ENCODE assay signal across 8 cellular contexts in the genomic region with DNA sequence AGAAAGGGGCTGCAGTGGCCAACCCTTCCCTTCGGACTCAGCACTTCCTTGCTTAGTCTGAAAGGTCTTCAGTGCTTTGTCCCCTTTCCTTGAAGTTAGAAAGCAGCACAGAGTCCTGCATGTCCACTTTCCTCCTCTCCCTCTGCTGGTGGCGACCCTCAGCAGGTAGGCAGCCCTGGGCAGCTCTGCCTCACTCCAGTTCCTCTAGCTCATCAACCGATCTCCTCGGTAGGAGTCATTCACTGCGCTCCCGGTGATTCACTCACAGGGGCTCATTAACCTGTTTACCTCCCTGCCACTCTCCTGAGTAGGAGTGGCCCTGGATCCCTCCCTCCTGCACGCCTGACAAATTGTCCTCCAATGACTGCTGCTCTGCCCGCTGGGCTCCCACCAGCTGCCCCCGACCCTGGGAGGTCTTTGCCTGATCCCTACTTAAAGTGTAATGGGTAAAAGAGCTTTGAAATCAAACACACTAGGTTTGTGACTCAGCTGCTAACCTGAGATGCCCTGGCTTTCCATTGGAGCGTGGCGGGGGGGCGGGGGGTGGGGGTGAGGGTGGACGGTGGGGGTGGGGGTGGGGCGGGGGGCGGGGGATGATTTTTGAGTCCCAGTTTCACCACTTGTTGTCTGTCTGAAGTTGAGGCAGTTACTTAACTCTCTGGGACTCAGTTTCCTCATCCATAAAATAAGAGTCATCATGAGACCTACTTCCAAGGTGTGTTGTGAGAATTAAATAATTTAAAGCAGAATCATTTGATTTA. TPM values are rescaled to one million over a fixed set of nuclear protein-coding genes. Genes with fewer than 3 reads are reported as not detected.
DNase-seq lines count a peak whose midpoint lies in the region; ATAC-seq and TF ChIP-seq lines count a peak whose summit lies in the region.

No MANE protein-coding gene starts in this region.

- H3K4me1 ChIP-seq in Caco-2, result peaks cover 60% of the 10 kb centered on the region

- TF ChIP-seq CTCF in Caco-2 (IDR thresholded peaks at IDR 0.05; ENCODE audit: insufficient read depth in 1 of 2, low read depth in 1 of 2, low read length in 1 of 2, severe bottlenecking in 1 of 2, unreplicated experiment in 1 of 2), result peak in 1 of 2 experiments; percentile 73

- H3K9me3 Mint-ChIP-seq in Caco-2 (ENCODE audit: unreplicated experiment), result no peaks in the 10 kb centered on the region
- no peaks in the 10 kb centered on the region for H3K9me3 Mint-ChIP-seq in activated naive CD8-positive, alpha-beta T cell treated with anti-CD3 and anti-CD28 coated beads, Interleukin-2, amount 10 ng/mL, durations not matched to agents 7 days and 5 days

- intact Hi-C loops in Caco-2 (cut with micrococcal nuclease; ENCODE audit: unreplicated experiment), result loop anchor here (1.0 to 10.0 kb wide), 5 partner anchors 8 to 296 kb away; no protein-coding TSS in a partner anchor

- H3K4me3 Mint-ChIP-seq in Caco-2 (ENCODE audit: unreplicated experiment), result peak overlapping the region; percentile 66
- no peak overlapping the region for H3K4me3 Mint-ChIP-seq in activated naive CD8-positive, alpha-beta T cell treated with anti-CD3 and anti-CD28 coated beads, Interleukin-2, amount 10 ng/mL, durations not matched to agents 7 days and 5 days

- H3K4me3 ChIP-seq in Caco-2 (ENCODE audit: low read depth, low read length), result no peak overlapping the region

- CTCF ChIA-PET in Caco-2 (lab: Charles Lee), result interaction anchor here (0.5 to 2.8 kb wide), 17 partner anchors 9 to 318 kb away, joined by 3 to 32 read pairs (median 5); partner anchors contain the start of genes LTBR, PLEKHG6, TNFRSF1A and ZNF384

- no peaks in the 10 kb centered on the region for H3K9me3 ChIP-seq in Caco-2

- ATAC-seq in activated naive CD8-positive, alpha-beta T cell treated with anti-CD3 and anti-CD28 coated beads, Interleukin-2, amount 10 ng/mL, durations not matched to agents 7 days and 5 days (ENCODE audit: low read depth), result no peak
- ATAC-seq in HG03354 (IDR thresholded peaks at IDR 0.05; ENCODE audit: poor library complexity, severe bottlenecking, unreplicated experiment) (no peak), GM21825 (IDR thresholded peaks at IDR 0.05; ENCODE audit: unreplicated experiment) (no peak)

- DNase-seq in Caco-2 (peak; percentile 93 to 96), NCI-H1436 treated with DMSO at 0.1 percent for 48 hours (lab: John Stamatoyannopoulos, UW) (peak; percentile 98), kidney glomerular epithelial cell (lab: John Stamatoyannopoulos, UW) (peak; percentile 97), NAMALWA (ENCODE audit: low spot score) (no peak)
- no peak for DNase-seq in activated naive CD8-positive, alpha-beta T cell treated with anti-CD3 and anti-CD28 coated beads, Interleukin-2, amount 10 ng/mL, durations not matched to agents 7 days and 5 days
- no peak for DNase-seq in NK-92 treated with Interleukin-12 subunit alpha and Interleukin-12 subunit beta, amount 100 ng/mL, for 24 hours (lab: John Stamatoyannopoulos, UW)

- H3K36me3 Mint-ChIP-seq in Caco-2 (ENCODE audit: insufficient read depth, unreplicated experiment), result peaks cover 19% of the 10 kb centered on the region
- no peaks in the 10 kb centered on the region for H3K36me3 Mint-ChIP-seq in activated naive CD8-positive, alpha-beta T cell treated with anti-CD3 and anti-CD28 coated beads, Interleukin-2, amount 10 ng/mL, durations not matched to agents 7 days and 5 days

- POLR2A ChIA-PET in Caco-2 (lab: Charles Lee), result interaction anchor here (0.5 to 2.7 kb wide), 13 partner anchors 12 to 163 kb away, joined by 3 to 27 read pairs (median 4); partner anchors contain the start of genes LTBR and TNFRSF1A
- POLR2A ChIA-PET in activated naive CD8-positive, alpha-beta T cell treated with anti-CD3 and anti-CD28 coated beads, Interleukin-2, amount 10 ng/mL, durations not matched to agents 7 days and 5 days (lab: Charles Lee), result interaction anchor here (11.0 kb wide), 1 partner anchor 34 kb away, joined by 122 read pairs; the partner anchor contains the start of gene TNFRSF1A

- H3K27me3 Mint-ChIP-seq in Caco-2 (ENCODE audit: insufficient read depth, unreplicated experiment), result no peaks in the 10 kb centered on the region
- no peaks in the 10 kb centered on the region for H3K27me3 Mint-ChIP-seq in activated naive CD8-positive, alpha-beta T cell treated with anti-CD3 and anti-CD28 coated beads, Interleukin-2, amount 10 ng/mL, durations not matched to agents 7 days and 5 days

- H3K36me3 ChIP-seq in Caco-2 (ENCODE audit: control insufficient read depth, insufficient read depth, low read length), result no peaks in the 10 kb centered on the region

- peak overlapping the region; percentile 89 for H3K27ac Mint-ChIP-seq in Caco-2 (ENCODE audit: unreplicated experiment)
- peak overlapping the region; percentile 26 for H3K27ac Mint-ChIP-seq in activated naive CD8-positive, alpha-beta T cell treated with anti-CD3 and anti-CD28 coated beads, Interleukin-2, amount 10 ng/mL, durations not matched to agents 7 days and 5 days

- H3K27me3 ChIP-seq in Caco-2 (replicated peaks; ENCODE audit: control insufficient read depth, insufficient read depth, low read length), result no peaks in the 10 kb centered on the region

- BruUV-seq in Caco-2 (replicated peaks; lab: Mats Ljungman, UMichigan), result no TSS peak

- H3K4me1 Mint-ChIP-seq in Caco-2 (ENCODE audit: low read depth, unreplicated experiment), result peaks cover 68% of the 10 kb centered on the region
- H3K4me1 Mint-ChIP-seq in activated naive CD8-positive, alpha-beta T cell treated with anti-CD3 and anti-CD28 coated beads, Interleukin-2, amount 10 ng/mL, durations not matched to agents 7 days and 5 days, result peaks cover 46% of the 10 kb centered on the region

RNA-seq across cellular contexts. Expression of gene SCNN1A, which starts 4.2 kb away (rescaled TPM):
- 52.6 and 53.5 TPM in 2 replicates for total RNA-seq in Caco-2 (2022)
- total RNA-seq in activated naive CD8-positive, alpha-beta T cell treated with anti-CD3 and anti-CD28 coated beads, Interleukin-2, amount 10 ng/mL, durations not matched to agents 7 days and 5 days, result 1 to 10 TPM in 1 of 2 experiments, under 1 TPM in 1; 0.43 to 1.1 TPM

RNA-seq across cellular contexts. Expression of gene LTBR, which starts 12.8 kb away (rescaled TPM):
- total RNA-seq in Caco-2 (2022), result 194 and 197 TPM in 2 replicates
- total RNA-seq in activated naive CD8-positive, alpha-beta T cell treated with anti-CD3 and anti-CD28 coated beads, Interleukin-2, amount 10 ng/mL, durations not matched to agents 7 days and 5 days, result 1 to 10 TPM in 1 of 2 experiments, under 1 TPM in 1; 0.61 to 1.4 TPM

RNA-seq across cellular contexts. Expression of gene TNFRSF1A, which starts 29.3 kb away (rescaled TPM):
- 79.0 and 79.4 TPM in 2 replicates for total RNA-seq in Caco-2 (2022)
- 10 to 100 TPM; 82.9 to 87.1 TPM for total RNA-seq in activated naive CD8-positive, alpha-beta T cell treated with anti-CD3 and anti-CD28 coated beads, Interleukin-2, amount 10 ng/mL, durations not matched to agents 7 days and 5 days

Comparison
In these comparisons a context has a peak if more than half of its experiments do, and no peak if none do; other contexts are left out.
1. DNase-seq: peak in Caco-2 (2 of 2), NCI-H1436 treated with DMSO at 0.1 percent for 48 hours (single experiment) and kidney glomerular epithelial cell (single experiment); none in activated naive CD8-positive, alpha-beta T cell treated with anti-CD3 and anti-CD28 coated beads, Interleukin-2, amount 10 ng/mL, durations not matched to agents 7 days and 5 days (single experiment), NAMALWA (single experiment) and NK-92 treated with Interleukin-12 subunit alpha and Interleukin-12 subunit beta, amount 100 ng/mL, for 24 hours (single experiment).
2. RNA of gene SCNN1A, which starts 4.2 kb away (total RNA-seq): 52.6 to 53.5 TPM in Caco-2; 0.43 to 1.1 TPM in activated naive CD8-positive, alpha-beta T cell treated with anti-CD3 and anti-CD28 coated beads, Interleukin-2, amount 10 ng/mL, durations not matched to agents 7 days and 5 days; every median in the first group is over 10 times any median in the second.
3. RNA of gene LTBR, which starts 12.8 kb away (total RNA-seq): 194 to 197 TPM in Caco-2; 0.61 to 1.4 TPM in activated naive CD8-positive, alpha-beta T cell treated with anti-CD3 and anti-CD28 coated beads, Interleukin-2, amount 10 ng/mL, durations not matched to agents 7 days and 5 days; every median in the first group is over 10 times any median in the second.